ENCODE assay signal across 1 cellular context in genomic region chr11:16280256-16280682, GRCh38.
TF ChIP-seq lines count a peak whose summit lies in the region.

No MANE protein-coding gene starts in this region.

TF ChIP-seq in K562, 482 proteins besides CTCF, POLR2A, EP300 and RAD21 (continued from another document and continues in another):
- TF ChIP-seq AFF1 (IDR thresholded peaks at IDR 0.05; ENCODE audit: low read depth in 1 of 2, partially characterized antibody in 2 of 2) (no peak), EP400 (IDR thresholded peaks at IDR 0.05) (peak; percentile 42; the same call in 1 of the 2 replicates), MBD2 (IDR thresholded peaks at IDR 0.05; ENCODE audit: borderline replicate concordance, low read depth) (no peak), SETDB1 (IDR thresholded peaks at IDR 0.05; ENCODE audit: low read length) (no peak), NKRF (IDR thresholded peaks at IDR 0.05; ENCODE audit: borderline replicate concordance) (no peak), WHSC1 (IDR thresholded peaks at IDR 0.05; ENCODE audit: low read length) (no peak), GTF2A2 (tag; IDR thresholded peaks at IDR 0.05) (no peak), PHB (CRISPR knock-in tag; IDR thresholded peaks at IDR 0.05) (no peak), GABPB2 (CRISPR knock-in tag; conservative IDR thresholded peaks at IDR 0.05) (no peak), ZNF75A (CRISPR knock-in tag; IDR thresholded peaks at IDR 0.05) (no peak), USF2 (CRISPR knock-in tag; IDR thresholded peaks at IDR 0.05) (no peak), TSHZ1 (CRISPR knock-in tag; IDR thresholded peaks at IDR 0.05) (no peak), ZNF449 (CRISPR knock-in tag; IDR thresholded peaks at IDR 0.05) (no peak), FOXO4 (CRISPR knock-in tag; IDR thresholded peaks at IDR 0.05) (no peak), ZNF407 (IDR thresholded peaks at IDR 0.05; ENCODE audit: low read depth) (no peak), ESRRA (IDR thresholded peaks at IDR 0.05; ENCODE audit: borderline replicate concordance, low read depth) (peak; percentile 45; the same call in 1 of the 2 replicates), ZSCAN32 (CRISPR knock-in tag; IDR thresholded peaks at IDR 0.05) (no peak), CBX2 (IDR thresholded peaks at IDR 0.05; ENCODE audit: insufficient read depth, low read length, poor library complexity, severe bottlenecking) (no peak), SREBF2 (CRISPR knock-in tag; IDR thresholded peaks at IDR 0.05) (no peak), BMI1 (IDR thresholded peaks at IDR 0.05; ENCODE audit: low read length) (no peak), ZC3H11A (IDR thresholded peaks at IDR 0.05; ENCODE audit: low read depth, low read length) (no peak), STAT5A (IDR thresholded peaks at IDR 0.05; ENCODE audit: borderline replicate concordance, low read length) (peak; percentile 48; the same call in 1 of the 2 replicates), SRSF3 (IDR thresholded peaks at IDR 0.05; ENCODE audit: insufficient read depth, low read length) (no peak), RUNX1 (IDR thresholded peaks at IDR 0.05; ENCODE audit: low read depth) (no peak), KDM5B (IDR thresholded peaks at IDR 0.05; ENCODE audit: insufficient replicate concordance, low read depth, low read length) (no peak), PHTF2 (CRISPR knock-in tag; IDR thresholded peaks at IDR 0.05) (no peak), NUFIP1 (IDR thresholded peaks at IDR 0.05; ENCODE audit: partially characterized antibody) (no peak), ETS1 (conservative IDR thresholded peaks at IDR 0.05; ENCODE audit: control insufficient read depth, low read depth, low read length) (no peak), NFE2L1 (tag; IDR thresholded peaks at IDR 0.05; ENCODE audit: borderline replicate concordance, low read depth) (no peak), DDX20 (tag; IDR thresholded peaks at IDR 0.05; ENCODE audit: low read depth) (no peak), E2F1 (CRISPR knock-in tag; IDR thresholded peaks at IDR 0.05) (no peak)
